ENCODE assay signal across 22 cellular contexts in the genomic region with DNA sequence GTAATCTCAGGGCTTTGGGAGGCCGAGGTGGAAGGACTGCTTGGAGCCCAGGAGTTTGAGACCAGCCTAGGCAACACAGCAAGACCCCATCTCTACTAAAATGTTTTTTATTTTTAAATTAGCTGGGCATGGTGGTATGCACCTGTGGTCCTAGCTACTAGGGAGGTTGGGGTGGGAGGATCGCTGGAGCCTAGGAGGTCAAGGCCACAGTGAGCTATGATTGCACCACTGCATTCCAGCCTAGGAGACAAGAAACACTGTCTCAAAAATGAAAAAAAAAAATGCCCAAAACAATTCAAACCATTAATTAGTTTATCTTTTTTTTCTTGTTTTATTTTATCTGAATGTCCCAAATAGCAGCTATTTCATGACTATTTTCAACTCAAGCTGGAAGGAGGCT.
A peak's percentile ranks its signal among the peaks of the same experiment; 100 is the strongest.
DNase-seq lines count a peak whose midpoint lies in the region; ATAC-seq and TF ChIP-seq lines count a peak whose summit lies in the region.
"Had no signal": no experiment of that assay in that cellular context is flagged by ENCODE, and none has a peak within 500 bp of the region (broad histone marks: within the 10 kb centered on the region; RNA-seq: fewer than 3 reads in every experiment).

No MANE protein-coding gene starts in this region.

- H4K20me1 ChIP-seq in neural cell (ENCODE audit: insufficient read depth) = no peaks in the 10 kb centered on the region

- no peak for TF ChIP-seq CTCF in CD8-positive, alpha-beta T cell (IDR thresholded peaks at IDR 0.05)
- TF ChIP-seq CTCF in neural cell (IDR thresholded peaks at IDR 0.05; ENCODE audit: poor library complexity, severe bottlenecking) (no peak), chondrocyte (IDR thresholded peaks at IDR 0.05) (no peak)

- intact Hi-C loops in CD8-positive, alpha-beta T cell (cut with DNase I, micrococcal nuclease) = loop anchor here (5.0 to 10.0 kb wide), 8 partner anchors 87 to 1941 kb away; partner anchors contain the start of genes DEK (in 1 of the 2), DTNBP1 (in 1 of the 2), GMPR (in 1 of the 2) and JARID2 (in 1 of the 2)

- no peak for DNase-seq in CD8-positive, alpha-beta T cell
- DNase-seq in T-helper 17 cell (no peak), chondrocyte (ENCODE audit: low spot score) (no peak), islet precursor cell (no peak)
- no peak for DNase-seq in central memory CD8-positive, alpha-beta T cell (ENCODE audit: low spot score in 2 of 2)
- DNase-seq in activated naive CD4-positive, alpha-beta T cell (lab: John Stamatoyannopoulos, UW) = no peak
- DNase-seq: activated CD4-positive, alpha-beta T cell treated with anti-CD3 and anti-CD28 coated beads, Interleukin-2, amount 50 U/mL, for 1 hour; activated naive CD4-positive, alpha-beta T cell treated with anti-CD3 and anti-CD28 coated beads, Interleukin-2, amount 10 ng/mL, durations not matched to agents 7 days and 5 days; left colon; MM.1S; NCI-H1417 treated with DMSO at 0.1 percent for 48 hours; NCI-H2107; NCI-H82; small intestine; stimulated activated CD4-positive, alpha-beta T cell treated with anti-CD3 and anti-CD28 coated beads, Interleukin-2, amount 100 ng/mL, for 24 hours; WERI-Rb-1 had no signal

- H3K9me2 ChIP-seq in neural cell (ENCODE audit: insufficient read depth, low read length) = no peaks in the 10 kb centered on the region

- H3K4me1 Mint-ChIP-seq in CD8-positive, alpha-beta T cell (ENCODE audit: low read depth) = peaks cover 65% of the 10 kb centered on the region
- peaks cover 48% of the 10 kb centered on the region for H3K4me1 Mint-ChIP-seq in T-helper 17 cell
- peaks cover 60% of the 10 kb centered on the region for H3K4me1 Mint-ChIP-seq in central memory CD8-positive, alpha-beta T cell
- peaks cover 52% of the 10 kb centered on the region for H3K4me1 Mint-ChIP-seq in chondrocyte (ENCODE audit: low read depth)

- TF ChIP-seq EP300 in neural cell (conservative IDR thresholded peaks at IDR 0.05; ENCODE audit: poor library complexity, severe bottlenecking) = no peak

- peaks cover 26% of the 10 kb centered on the region for H3K36me3 Mint-ChIP-seq in CD8-positive, alpha-beta T cell
- H3K36me3 Mint-ChIP-seq in T-helper 17 cell (ENCODE audit: low read depth) = peaks cover 9% of the 10 kb centered on the region
- H3K36me3 Mint-ChIP-seq in central memory CD8-positive, alpha-beta T cell (ENCODE audit: insufficient read depth) = peaks cover 34% of the 10 kb centered on the region
- peaks cover 19% of the 10 kb centered on the region for H3K36me3 Mint-ChIP-seq in chondrocyte (ENCODE audit: low read depth)

- H3K27me3 ChIP-seq in CD8-positive, alpha-beta T cell (ENCODE audit: insufficient read depth, low read length) = no peaks in the 10 kb centered on the region
- no peaks in the 10 kb centered on the region for H3K27me3 ChIP-seq in neural cell (ENCODE audit: insufficient read depth, low read depth, low read length)
- H3K27me3 ChIP-seq: suprapubic skin had no signal

- H3K36me3 ChIP-seq in CD8-positive, alpha-beta T cell (ENCODE audit: insufficient read depth, low read length) = no peaks in the 10 kb centered on the region
- peaks cover 9% of the 10 kb centered on the region for H3K36me3 ChIP-seq in neural cell (ENCODE audit: insufficient read depth, low read length)
- H3K36me3 ChIP-seq: WERI-Rb-1 had no signal

- no peak overlapping the region for H3K4me2 ChIP-seq in neural cell (ENCODE audit: low read length)

- H2AFZ ChIP-seq in neural cell (ENCODE audit: low read depth, low read length) = no peak overlapping the region

- no peak for TF ChIP-seq RAD21 in neural cell (conservative IDR thresholded peaks at IDR 0.05)

- peak overlapping the region; percentile 94 for H3K27ac Mint-ChIP-seq in CD8-positive, alpha-beta T cell
- peak overlapping the region; percentile 100 for H3K27ac Mint-ChIP-seq in T-helper 17 cell
- H3K27ac Mint-ChIP-seq in central memory CD8-positive, alpha-beta T cell (ENCODE audit: low read depth) = peak overlapping the region; percentile 95
- H3K27ac Mint-ChIP-seq in chondrocyte (ENCODE audit: unreplicated experiment) = no peak overlapping the region
- H3K27ac Mint-ChIP-seq: memory B cell had no signal

- peaks cover 49% of the 10 kb centered on the region for H3K4me1 ChIP-seq in CD8-positive, alpha-beta T cell (ENCODE audit: insufficient read depth, low read length)

- no peaks in the 10 kb centered on the region for H3K27me3 Mint-ChIP-seq in CD8-positive, alpha-beta T cell (ENCODE audit: low read depth)
- H3K27me3 Mint-ChIP-seq in T-helper 17 cell = no peaks in the 10 kb centered on the region
- no peaks in the 10 kb centered on the region for H3K27me3 Mint-ChIP-seq in central memory CD8-positive, alpha-beta T cell
- no peaks in the 10 kb centered on the region for H3K27me3 Mint-ChIP-seq in chondrocyte (ENCODE audit: low read depth)
- H3K27me3 Mint-ChIP-seq: activated naive CD4-positive, alpha-beta T cell treated with anti-CD3 and anti-CD28 coated beads, Interleukin-2, amount 10 ng/mL, durations not matched to agents 7 days and 5 days; memory B cell had no signal

- H3K4me3 ChIP-seq in CD8-positive, alpha-beta T cell (ENCODE audit: low read depth, low read length) = no peak overlapping the region
- no peak overlapping the region for H3K4me3 ChIP-seq in neural cell (ENCODE audit: low read length)
- H3K4me3 ChIP-seq: suprapubic skin had no signal

- no peaks in the 10 kb centered on the region for H3K79me2 ChIP-seq in neural cell (replicated peaks; ENCODE audit: insufficient read depth, low read length)

- no peak overlapping the region for H3K9ac ChIP-seq in neural cell (ENCODE audit: low read length)

- CTCF ChIA-PET in CD8-positive, alpha-beta T cell (lab: Charles Lee) = interaction anchor here (0.6 to 12.9 kb wide), 4 partner anchors 8 to 447 kb away, joined by 3 to 168 read pairs (median 4); no protein-coding TSS in a partner anchor

- no peak overlapping the region for H3K4me3 Mint-ChIP-seq in CD8-positive, alpha-beta T cell
- no peak overlapping the region for H3K4me3 Mint-ChIP-seq in T-helper 17 cell
- no peak overlapping the region for H3K4me3 Mint-ChIP-seq in central memory CD8-positive, alpha-beta T cell
- no peak overlapping the region for H3K4me3 Mint-ChIP-seq in chondrocyte (ENCODE audit: unreplicated experiment)
- H3K4me3 Mint-ChIP-seq: activated naive CD4-positive, alpha-beta T cell treated with anti-CD3 and anti-CD28 coated beads, Interleukin-2, amount 10 ng/mL, durations not matched to agents 7 days and 5 days; memory B cell; T-helper 2 cell treated with Interferon-gamma antibody and Interleukin-4, amounts not matched to agents 5 μg/mL and 100 μg/mL, for 36 hours had no signal

- H3K9me3 Mint-ChIP-seq in CD8-positive, alpha-beta T cell = no peaks in the 10 kb centered on the region
- no peaks in the 10 kb centered on the region for H3K9me3 Mint-ChIP-seq in central memory CD8-positive, alpha-beta T cell
- H3K9me3 Mint-ChIP-seq in chondrocyte (ENCODE audit: low read depth) = no peaks in the 10 kb centered on the region
- H3K9me3 Mint-ChIP-seq: memory B cell; T-helper 2 cell treated with Interferon-gamma antibody and Interleukin-4, amounts not matched to agents 5 μg/mL and 100 μg/mL, for 36 hours had no signal

- peaks cover 2% of the 10 kb centered on the region for H3F3A ChIP-seq in neural cell (ENCODE audit: insufficient read depth, low read length, poor library complexity, severe bottlenecking)

- no peak for ATAC-seq in CD8-positive, alpha-beta T cell
- ATAC-seq in T-helper 17 cell = no peak
- ATAC-seq in central memory CD8-positive, alpha-beta T cell (replicated peaks; ENCODE audit: extremely low read depth, poor library complexity, severe bottlenecking) = no peak
- ATAC-seq: left colon had no signal

- no peaks in the 10 kb centered on the region for H3K9me3 ChIP-seq in CD8-positive, alpha-beta T cell (ENCODE audit: low read length)
- no peaks in the 10 kb centered on the region for H3K9me3 ChIP-seq in T-helper 17 cell (ENCODE audit: control insufficient read depth, low read length, poor library complexity, severe bottlenecking)
- H3K9me3 ChIP-seq in neural cell (ENCODE audit: low read length) = peaks cover 3% of the 10 kb centered on the region
- H3K9me3 ChIP-seq: suprapubic skin had no signal

- POLR2A ChIA-PET in CD8-positive, alpha-beta T cell (lab: Charles Lee) = interaction anchor here (0.7 kb wide), 1 partner anchor 62 kb away, joined by 5 read pairs; no protein-coding TSS in a partner anchor

- H3K27ac ChIP-seq in CD8-positive, alpha-beta T cell (ENCODE audit: low read depth, low read length) = no peak overlapping the region
- peak overlapping the region; percentile 89 for H3K27ac ChIP-seq in neural cell (ENCODE audit: low read length)
- H3K27ac ChIP-seq: C4-2B, RWPE1, suprapubic skin, WERI-Rb-1 had no signal

TF ChIP-seq in neural cell, 6 proteins besides CTCF, POLR2A, EP300 and RAD21:
- no peak for TF ChIP-seq SMC3 (conservative IDR thresholded peaks at IDR 0.05; ENCODE audit: poor library complexity)
- TF ChIP-seq TAF1 (IDR thresholded peaks at IDR 0.05; ENCODE audit: low read depth) = no peak
- TF ChIP-seq, protein P1, sequence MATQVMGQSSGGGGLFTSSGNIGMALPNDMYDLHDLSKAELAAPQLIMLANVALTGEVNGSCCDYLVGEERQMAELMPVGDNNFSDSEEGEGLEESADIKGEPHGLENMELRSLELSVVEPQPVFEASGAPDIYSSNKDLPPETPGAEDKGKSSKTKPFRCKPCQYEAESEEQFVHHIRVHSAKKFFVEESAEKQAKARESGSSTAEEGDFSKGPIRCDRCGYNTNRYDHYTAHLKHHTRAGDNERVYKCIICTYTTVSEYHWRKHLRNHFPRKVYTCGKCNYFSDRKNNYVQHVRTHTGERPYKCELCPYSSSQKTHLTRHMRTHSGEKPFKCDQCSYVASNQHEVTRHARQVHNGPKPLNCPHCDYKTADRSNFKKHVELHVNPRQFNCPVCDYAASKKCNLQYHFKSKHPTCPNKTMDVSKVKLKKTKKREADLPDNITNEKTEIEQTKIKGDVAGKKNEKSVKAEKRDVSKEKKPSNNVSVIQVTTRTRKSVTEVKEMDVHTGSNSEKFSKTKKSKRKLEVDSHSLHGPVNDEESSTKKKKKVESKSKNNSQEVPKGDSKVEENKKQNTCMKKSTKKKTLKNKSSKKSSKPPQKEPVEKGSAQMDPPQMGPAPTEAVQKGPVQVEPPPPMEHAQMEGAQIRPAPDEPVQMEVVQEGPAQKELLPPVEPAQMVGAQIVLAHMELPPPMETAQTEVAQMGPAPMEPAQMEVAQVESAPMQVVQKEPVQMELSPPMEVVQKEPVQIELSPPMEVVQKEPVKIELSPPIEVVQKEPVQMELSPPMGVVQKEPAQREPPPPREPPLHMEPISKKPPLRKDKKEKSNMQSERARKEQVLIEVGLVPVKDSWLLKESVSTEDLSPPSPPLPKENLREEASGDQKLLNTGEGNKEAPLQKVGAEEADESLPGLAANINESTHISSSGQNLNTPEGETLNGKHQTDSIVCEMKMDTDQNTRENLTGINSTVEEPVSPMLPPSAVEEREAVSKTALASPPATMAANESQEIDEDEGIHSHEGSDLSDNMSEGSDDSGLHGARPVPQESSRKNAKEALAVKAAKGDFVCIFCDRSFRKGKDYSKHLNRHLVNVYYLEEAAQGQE (IDR thresholded peaks at IDR 0.05; ENCODE audit: borderline replicate concordance) = no peak
- TF ChIP-seq MXI1 (conservative IDR thresholded peaks at IDR 0.05; ENCODE audit: poor library complexity, severe bottlenecking) = no peak
- no peak for TF ChIP-seq POLR2AphosphoS5 (IDR thresholded peaks at IDR 0.05)
- no peak for TF ChIP-seq EZH2 (IDR thresholded peaks at IDR 0.05; ENCODE audit: borderline replicate concordance, insufficient read depth, low read length, poor library complexity, severe bottlenecking)
TF ChIP-seq in neural cell: peak in this region for 0.
